Comparison of ENCODE assay signal across 23 cellular contexts in genomic region chr13:44058067-44058466, GRCh38.
"Had no signal": no experiment of that assay in that cellular context is flagged by ENCODE, and none has a peak within 500 bp of the region (broad histone marks: within the 10 kb centered on the region; RNA-seq: fewer than 3 reads in every experiment).

No MANE protein-coding gene starts in this region.

- H3K36me3 ChIP-seq: gastrocnemius medialis, neural progenitor cell, prostate gland, right atrium auricular region, sigmoid colon, stomach, tibial artery had no signal

- H3K9ac ChIP-seq: neural progenitor cell had no signal

- H3K9me3 ChIP-seq: gastrocnemius medialis, prostate gland, right atrium auricular region, sigmoid colon, stomach, tibial artery had no signal

- H3K9me3 Mint-ChIP-seq: endodermal cell; nephron; stimulated activated effector memory CD8-positive, alpha-beta T cell treated with anti-CD3 and anti-CD28 coated beads, Interleukin-12 subunit alpha, Interleukin-12 subunit beta, amount 100 ng/mL, for 72 hours had no signal

- DNase-seq: cortex of kidney; endodermal cell; gastrocnemius medialis; head of caudate nucleus; kidney; mesendoderm; midbrain; naive thymus-derived CD4-positive, alpha-beta T cell; sigmoid colon; stimulated activated CD4-positive, alpha-beta T cell treated with anti-CD3 and anti-CD28 coated beads, Interleukin-2, amount 100 ng/mL, for 24 hours; stimulated activated CD4-positive, alpha-beta T cell treated with anti-CD3 and anti-CD28 coated beads, Interleukin-4, amount 100 ng/mL, for 24 hours; stimulated activated naive CD4-positive, alpha-beta T cell treated with Interleukin-2 at 50 U/mL for 16 hours; stomach; tibial artery had no signal

- H3K4me2 ChIP-seq: neural progenitor cell had no signal

- ATAC-seq: esophagus mucosa; gastrocnemius medialis; left lobe of liver; naive thymus-derived CD4-positive, alpha-beta T cell; stimulated activated effector memory CD8-positive, alpha-beta T cell treated with anti-CD3 and anti-CD28 coated beads, Interleukin-12 subunit alpha, Interleukin-12 subunit beta, amount 100 ng/mL, for 72 hours had no signal

- H3K4me3 ChIP-seq: gastrocnemius medialis, neural progenitor cell, prostate gland, right atrium auricular region, sigmoid colon, stomach, tibial artery had no signal

- H2AFZ ChIP-seq: neural progenitor cell had no signal

- H3K27ac ChIP-seq: epithelial cell of prostate, gastrocnemius medialis, neural progenitor cell, prostate gland, sigmoid colon had no signal

- H3K4me3 Mint-ChIP-seq: endodermal cell; naive thymus-derived CD4-positive, alpha-beta T cell; nephron; neural progenitor cell; stimulated activated effector memory CD8-positive, alpha-beta T cell treated with anti-CD3 and anti-CD28 coated beads, Interleukin-12 subunit alpha, Interleukin-12 subunit beta, amount 100 ng/mL, for 72 hours; type B pancreatic cell had no signal

- H3K27ac Mint-ChIP-seq: endodermal cell; naive thymus-derived CD4-positive, alpha-beta T cell; stimulated activated effector memory CD8-positive, alpha-beta T cell treated with anti-CD3 and anti-CD28 coated beads, Interleukin-12 subunit alpha, Interleukin-12 subunit beta, amount 100 ng/mL, for 72 hours; type B pancreatic cell had no signal

- H3K36me3 Mint-ChIP-seq: naive thymus-derived CD4-positive, alpha-beta T cell; stimulated activated effector memory CD8-positive, alpha-beta T cell treated with anti-CD3 and anti-CD28 coated beads, Interleukin-12 subunit alpha, Interleukin-12 subunit beta, amount 100 ng/mL, for 72 hours; type B pancreatic cell had no signal

- H3K27me3 ChIP-seq: gastrocnemius medialis, neural progenitor cell, right atrium auricular region, sigmoid colon, stomach, tibial artery had no signal

- H3K4me1 ChIP-seq: gastrocnemius medialis, neural progenitor cell, prostate gland had no signal
